In genomic region chr10:124259139-124259825, GRCh38 we compare ENCODE assay signal across 11 cellular contexts.
DNase-seq lines count a peak whose midpoint lies in the region; ATAC-seq and TF ChIP-seq lines count a peak whose summit lies in the region.
"Had no signal": no experiment of that assay in that cellular context is flagged by ENCODE, and none has a peak within 500 bp of the region (broad histone marks: within the 10 kb centered on the region; RNA-seq: fewer than 3 reads in every experiment).

No MANE protein-coding gene starts in this region.

- H3K27ac ChIP-seq in psoas muscle: no peak overlapping the region
- H3K27ac ChIP-seq: ascending aorta, heart right ventricle had no signal

- H3K4me3 ChIP-seq in psoas muscle: no peak overlapping the region
- H3K4me3 ChIP-seq: ascending aorta, heart right ventricle had no signal

- DNase-seq in CD1c-positive myeloid dendritic cell (ENCODE audit: extremely low spot score) (peak; percentile 17), GM13977 (ENCODE audit: low spot score) (no peak), left lobe of liver (ENCODE audit: low spot score) (no peak), psoas muscle (no peak)
- DNase-seq: HCEC 1CT, heart right ventricle had no signal

- peaks cover 0 to 3% (median 0%) of the 10 kb centered on the region in 3 donors for H3K27me3 ChIP-seq in psoas muscle (ENCODE audit: insufficient read depth in 3 of 3, low read length in 2 of 3)
- H3K27me3 ChIP-seq: ascending aorta had no signal

- H3K4me1 ChIP-seq in psoas muscle: no peaks in the 10 kb centered on the region
- H3K4me1 ChIP-seq: ascending aorta, heart right ventricle had no signal

- no peaks in the 10 kb centered on the region for H3K36me3 ChIP-seq in psoas muscle (ENCODE audit: insufficient read depth in 1 of 2, low read depth in 1 of 2)
- H3K36me3 ChIP-seq: ascending aorta, heart right ventricle had no signal

- intact Hi-C loops in psoas muscle (cut with DNase I): no loop called here

- WGBS in psoas muscle, 3 donors: 88% methylated on average over 7 of the region's 7 CpGs

- TF ChIP-seq CTCF in GM13977 (IDR thresholded peaks at IDR 0.05; ENCODE audit: extremely low read depth, insufficient read depth, missing control alignments): peak; percentile 17
- no peak for TF ChIP-seq CTCF in psoas muscle (IDR thresholded peaks at IDR 0.05)

- ATAC-seq in SK-N-SH treated with all-trans-retinoic acid at 6 μM for 48 hours (no peak), left lobe of liver (peak; percentile 52), HG02763 (IDR thresholded peaks at IDR 0.05; ENCODE audit: unreplicated experiment) (no peak), GM18520 (IDR thresholded peaks at IDR 0.05; ENCODE audit: unreplicated experiment) (no peak), psoas muscle (no peak), GM18861 (IDR thresholded peaks at IDR 0.05; ENCODE audit: unreplicated experiment) (no peak)
- ATAC-seq: heart right ventricle had no signal

- in situ Hi-C loops in GM13977 (cut with MboI; ENCODE audit: low pct_unique_long_range_greater_than_20kb, low sequenced_read_pairs, unreplicated experiment): no loop called here

- no peaks in the 10 kb centered on the region for H3K9me3 ChIP-seq in psoas muscle
- H3K9me3 ChIP-seq: ascending aorta had no signal

TF ChIP-seq in SK-N-SH treated with all-trans-retinoic acid at 6 μM for 48 hours, 23 proteins besides CTCF, POLR2A, EP300 and RAD21:
- TF ChIP-seq POU6F1 (CRISPR knock-in tag; IDR thresholded peaks at IDR 0.05; ENCODE audit: borderline replicate concordance, low read depth): no peak
- no peak for TF ChIP-seq ZNF70 (CRISPR knock-in tag; IDR thresholded peaks at IDR 0.05)
- no peak for TF ChIP-seq ZFP30 (CRISPR knock-in tag; IDR thresholded peaks at IDR 0.05)
- TF ChIP-seq ZNF565 (CRISPR knock-in tag; conservative IDR thresholded peaks at IDR 0.05; ENCODE audit: low read depth): peak; percentile 66; the same call in 1 of the 2 replicates
